In the genomic region with DNA sequence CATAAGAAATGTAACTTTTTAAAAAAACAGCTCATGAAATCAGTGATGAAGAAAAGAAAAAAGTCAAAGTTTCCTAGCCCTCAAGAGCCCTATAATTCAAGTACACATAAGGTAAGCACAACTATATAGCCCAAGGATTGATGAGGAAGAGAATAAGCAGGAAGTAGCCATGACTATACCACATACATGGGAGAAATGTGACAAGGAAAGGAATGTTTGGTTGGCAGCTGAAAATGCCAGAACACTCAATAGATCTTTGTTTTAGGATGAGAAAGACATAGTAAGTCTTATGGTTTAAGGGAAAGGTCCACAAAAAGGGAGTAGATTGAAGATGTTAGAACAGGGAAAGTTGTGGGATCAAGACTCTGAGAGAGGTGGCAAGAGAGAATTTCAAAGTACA, we compare ENCODE assay signal across 17 cellular contexts. TPM values are rescaled to one million over a fixed set of nuclear protein-coding genes. Genes with fewer than 3 reads are reported as not detected.
DNase-seq lines count a peak whose midpoint lies in the region; TF ChIP-seq lines count a peak whose summit lies in the region.
"Had no signal": no experiment of that assay in that cellular context is flagged by ENCODE, and none has a peak within 500 bp of the region (broad histone marks: within the 10 kb centered on the region; RNA-seq: fewer than 3 reads in every experiment).

No MANE protein-coding gene starts in this region.

- peaks cover 4% of the 10 kb centered on the region for H3K4me1 ChIP-seq in ectodermal cell (ENCODE audit: control insufficient read depth, insufficient read depth, low read length)
- H3K4me1 ChIP-seq in mesodermal cell (ENCODE audit: control insufficient read depth, insufficient read depth, low read length, poor library complexity, severe bottlenecking) = peaks cover 16% of the 10 kb centered on the region
- peaks cover 0 to 15% of the 10 kb centered on the region in 2 donors for H3K4me1 ChIP-seq in adrenal gland (replicated peaks in 1 of 2)
- H3K4me1 ChIP-seq in neuronal stem cell (ENCODE audit: control insufficient read depth in 2 of 2, insufficient read depth in 1 of 2, low read depth in 1 of 2, low read length in 2 of 2) = peaks cover 0 to 6% of the 10 kb centered on the region in 2 donors

- no peak overlapping the region for H2AK5ac ChIP-seq in neuronal stem cell (ENCODE audit: low read depth, low read length)

- H3K79me1 ChIP-seq in neuronal stem cell (ENCODE audit: low read depth, low read length) = peaks cover 3% of the 10 kb centered on the region

- H2BK12ac ChIP-seq in neuronal stem cell (ENCODE audit: low read length) = no peak overlapping the region

- no peak overlapping the region for H3K9ac ChIP-seq in neuronal stem cell (ENCODE audit: low read depth, low read length, poor library complexity)

- no peak overlapping the region for H4K8ac ChIP-seq in neuronal stem cell (ENCODE audit: low read depth, low read length)

- no peak overlapping the region for H2AFZ ChIP-seq in neuronal stem cell (ENCODE audit: low read length)

- no peak for TF ChIP-seq CTCF in adrenal gland (IDR thresholded peaks at IDR 0.05)

- no peak overlapping the region for H3K23ac ChIP-seq in neuronal stem cell (ENCODE audit: low read depth, low read length, poor library complexity)

- no peak for TF ChIP-seq POLR2A in adrenal gland (IDR thresholded peaks at IDR 0.05)

- H3K9me3 ChIP-seq in ectodermal cell (ENCODE audit: control insufficient read depth, low read length) (no peaks in the 10 kb centered on the region), mesodermal cell (ENCODE audit: control insufficient read depth, low read length) (no peaks in the 10 kb centered on the region), adrenal gland (replicated peaks in 1 of 3) (no peaks in the 10 kb centered on the region), neuronal stem cell (replicated peaks in 1 of 2; ENCODE audit: control insufficient read depth in 2 of 2, insufficient read depth in 1 of 2, low read depth in 1 of 2, low read length in 2 of 2) (peaks cover 0 to 8% of the 10 kb centered on the region in 2 donors)
- H3K9me3 ChIP-seq: left lung had no signal

- no peak overlapping the region for H3K4me3 ChIP-seq in ectodermal cell (ENCODE audit: insufficient read depth, low read depth, low read length)
- no peak overlapping the region for H3K4me3 ChIP-seq in mesodermal cell (ENCODE audit: extremely low read depth, insufficient read depth, low read length, poor library complexity, severe bottlenecking)
- no peak overlapping the region for H3K4me3 ChIP-seq in adrenal gland
- no peak overlapping the region for H3K4me3 ChIP-seq in neuronal stem cell (ENCODE audit: low read length in 2 of 2)
- H3K4me3 ChIP-seq: left lung had no signal

- H3K18ac ChIP-seq in neuronal stem cell (ENCODE audit: low read length) = no peak overlapping the region

- no peak overlapping the region for H3K14ac ChIP-seq in neuronal stem cell (ENCODE audit: low read length)

- no peak overlapping the region for H2BK120ac ChIP-seq in neuronal stem cell (ENCODE audit: low read depth, low read length)

- H2BK15ac ChIP-seq in neuronal stem cell (ENCODE audit: low read length) = no peak overlapping the region

- no peaks in the 10 kb centered on the region for H3K27me3 ChIP-seq in ectodermal cell (ENCODE audit: control insufficient read depth, insufficient read depth, low read length, poor library complexity, severe bottlenecking)
- H3K27me3 ChIP-seq in adrenal gland = no peaks in the 10 kb centered on the region
- H3K27me3 ChIP-seq in neuronal stem cell (ENCODE audit: control insufficient read depth in 3 of 3, insufficient read depth in 3 of 3, low read depth in 1 of 3, low read length in 3 of 3) = no peaks in the 10 kb centered on the region
- H3K27me3 ChIP-seq: left lung had no signal

- H3K36me3 ChIP-seq in ectodermal cell (ENCODE audit: control insufficient read depth, insufficient read depth, low read length) (peaks cover 5% of the 10 kb centered on the region), mesodermal cell (ENCODE audit: control insufficient read depth, insufficient read depth, low read length) (peaks cover 7% of the 10 kb centered on the region), adrenal gland (replicated peaks in 1 of 2) (no peaks in the 10 kb centered on the region), neuronal stem cell (replicated peaks in 1 of 2; ENCODE audit: control insufficient read depth in 2 of 2, insufficient read depth in 2 of 2, low read length in 2 of 2) (peaks cover 0 to 35% of the 10 kb centered on the region in 2 donors)
- H3K36me3 ChIP-seq: left lung, WERI-Rb-1 had no signal

- DNase-seq in GM03348 (ENCODE audit: low spot score) (peak; percentile 26), RPMI7951 (ENCODE audit: low read depth) (peak; percentile 53), adrenal gland (no peak), T-helper 9 cell (no peak), NCI-H2171 treated with DMSO at 0.1 percent for 48 hours (lab: John Stamatoyannopoulos, UW) (no peak), neuronal stem cell (ENCODE audit: low spot score) (no peak)
- DNase-seq: activated CD4-positive, alpha-beta memory T cell treated with anti-CD3 and anti-CD28 coated beads for 36 hours; activated naive CD4-positive, alpha-beta T cell; CD8-positive, alpha-beta memory T cell; HFFc6; Kasumi-1; left lung; NCI-H1417 treated with DMSO at 0.1 percent for 48 hours; RPMI8226; WERI-Rb-1 had no signal

- no peak overlapping the region for H2BK5ac ChIP-seq in neuronal stem cell (ENCODE audit: low read length)

- peak overlapping the region; percentile 9 for H3K27ac ChIP-seq in ectodermal cell (ENCODE audit: insufficient read depth, low read depth, low read length, poor library complexity, severe bottlenecking)
- peak overlapping the region; percentile 69 for H3K27ac ChIP-seq in mesodermal cell (ENCODE audit: low read depth, low read length, severe bottlenecking)
- H3K27ac ChIP-seq in adrenal gland = no peak overlapping the region
- H3K27ac ChIP-seq in neuronal stem cell (replicated peaks; ENCODE audit: low read length) = no peak overlapping the region
- H3K27ac ChIP-seq: left lung, WERI-Rb-1 had no signal

- H4K91ac ChIP-seq in neuronal stem cell (ENCODE audit: low read depth, low read length, poor library complexity) = no peak overlapping the region

- H3K4me2 ChIP-seq in neuronal stem cell (ENCODE audit: insufficient read depth, low read length, poor library complexity, severe bottlenecking) = no peak overlapping the region

- no peak overlapping the region for H3K4ac ChIP-seq in neuronal stem cell (ENCODE audit: low read length)

- intact Hi-C loops in adrenal gland (cut with DNase I) = no loop called here

RNA-seq across cellular contexts. Expression of a gene that starts 5.7 kb away (rescaled TPM):
- 78.5 and 102 TPM in 2 replicates for total RNA-seq in RPMI7951 (2014; rRNA removed; shearing (Covaris generic))
- polyA plus RNA-seq in ectodermal cell (2013, experiment 1 of 4) = 43.0 TPM
- polyA plus RNA-seq in ectodermal cell (2013, experiment 2 of 4) = 84.6 TPM
- 44.8 TPM for polyA plus RNA-seq in ectodermal cell (2013, experiment 3 of 4)
- 50.3 TPM for polyA plus RNA-seq in ectodermal cell (2013, experiment 4 of 4)
- polyA plus RNA-seq in mesodermal cell (2013, experiment 1 of 2) = 51.5 TPM
- 46.2 TPM for polyA plus RNA-seq in mesodermal cell (2013, experiment 2 of 2)
- total RNA-seq in adrenal gland = 10 to 100 TPM; 13.5 to 35.3 (median 24.7) TPM
- 10 to 100 TPM in 1 of 3 donors, 1 to 10 TPM in 2; 4.7 to 23.8 (median 5.8) TPM for polyA plus RNA-seq in adrenal gland
- 28.6 TPM for polyA plus RNA-seq in neuronal stem cell (2013, experiment 1 of 2)
- polyA plus RNA-seq in neuronal stem cell (2013, experiment 2 of 2) = 27.6 TPM

Comparison
In these comparisons a context has a peak if more than half of its experiments do, and no peak if none do; other contexts are left out.
1. DNase-seq: peak in GM03348 (single experiment) and RPMI7951 (single experiment); none in adrenal gland (0 of 7), T-helper 9 cell (single experiment), NCI-H2171 treated with DMSO at 0.1 percent for 48 hours (single experiment) and neuronal stem cell (single experiment).
2. H3K27ac ChIP-seq: peak in ectodermal cell (single experiment) and mesodermal cell (single experiment); none in adrenal gland (0 of 5) and neuronal stem cell (single experiment).